ENCODE assay signal across 7 cellular contexts in genomic region chr1:24704411-24705259, GRCh38. TPM values are rescaled to one million over a fixed set of nuclear protein-coding genes. Genes with fewer than 3 reads are reported as not detected.
A peak's percentile ranks its signal among the peaks of the same experiment; 100 is the strongest.
DNase-seq lines count a peak whose midpoint lies in the region; ATAC-seq and TF ChIP-seq lines count a peak whose summit lies in the region.

No MANE protein-coding gene starts in this region.

- H3K27me3 ChIP-seq in HUES48 (ENCODE audit: control insufficient read depth, insufficient read depth, low read length) (no peaks in the 10 kb centered on the region), sigmoid colon (no peaks in the 10 kb centered on the region)

- H3K36me3 ChIP-seq in HUES48 (ENCODE audit: control insufficient read depth, insufficient read depth, low read length) (no peaks in the 10 kb centered on the region), sigmoid colon (no peaks in the 10 kb centered on the region)

- no peak for TF ChIP-seq POLR2A in sigmoid colon (IDR thresholded peaks at IDR 0.05)

- H3K9me3 ChIP-seq in HUES48 (ENCODE audit: control insufficient read depth, insufficient read depth, low read length) = no peaks in the 10 kb centered on the region
- no peaks in the 10 kb centered on the region for H3K9me3 ChIP-seq in sigmoid colon

- H3K4me1 ChIP-seq in HUES48 (ENCODE audit: control insufficient read depth, insufficient read depth, low read length) (peaks cover 23% of the 10 kb centered on the region), sigmoid colon (peaks cover 0 to 18% (median 12%) of the 10 kb centered on the region in 4 donors)

- DNase-seq in RPMI7951 (ENCODE audit: low read depth) (peak; percentile 88), glomerular endothelial cell (ENCODE audit: extremely low read depth, low read depth, low spot score) (peak; percentile 41), sigmoid colon (no peak)

- TF ChIP-seq CTCF in sigmoid colon (IDR thresholded peaks at IDR 0.05) = no peak

- WGBS in sigmoid colon, 2 donors = 79 to 82% methylated on average over 16 of the region's 16 CpGs

- H3K27ac ChIP-seq in HUES48 (ENCODE audit: low read depth, low read length) (peak overlapping the region; percentile 87), sigmoid colon (peak overlapping the region; percentile 56 to 62 (median 57))

- no peak overlapping the region for H3K9ac ChIP-seq in HUES48 (ENCODE audit: low read depth, low read length)

- TF ChIP-seq EP300 in sigmoid colon (IDR thresholded peaks at IDR 0.05) = no peak

- intact Hi-C loops in sigmoid colon (cut with DNase I) = no loop called here

- H3K4me3 ChIP-seq in HUES48 (ENCODE audit: low read depth, low read length) (no peak overlapping the region), sigmoid colon (peak overlapping the region in 1 of 4 donors; percentile 27)

- ATAC-seq in HG03342 (IDR thresholded peaks at IDR 0.05; ENCODE audit: unreplicated experiment) = no peak
- ATAC-seq in GM21381 (IDR thresholded peaks at IDR 0.05; ENCODE audit: unreplicated experiment) = no peak
- no peak for ATAC-seq in HG02763 (IDR thresholded peaks at IDR 0.05; ENCODE audit: unreplicated experiment)

RNA-seq across cellular contexts. Expression of gene CLIC4, which starts 40.6 kb away (rescaled TPM):
- total RNA-seq in RPMI7951 (2014; rRNA removed; shearing (Covaris generic)) = 680 and 835 TPM in 2 replicates
- 522 and 526 TPM in 2 replicates for total RNA-seq in glomerular endothelial cell
- total RNA-seq in sigmoid colon = 100 to 1,000 TPM; 334 to 443 (median 385) TPM
- 10 to 100 TPM; 37.8 to 39.9 (median 37.9) TPM for polyA plus RNA-seq in sigmoid colon
